In the genomic region with DNA sequence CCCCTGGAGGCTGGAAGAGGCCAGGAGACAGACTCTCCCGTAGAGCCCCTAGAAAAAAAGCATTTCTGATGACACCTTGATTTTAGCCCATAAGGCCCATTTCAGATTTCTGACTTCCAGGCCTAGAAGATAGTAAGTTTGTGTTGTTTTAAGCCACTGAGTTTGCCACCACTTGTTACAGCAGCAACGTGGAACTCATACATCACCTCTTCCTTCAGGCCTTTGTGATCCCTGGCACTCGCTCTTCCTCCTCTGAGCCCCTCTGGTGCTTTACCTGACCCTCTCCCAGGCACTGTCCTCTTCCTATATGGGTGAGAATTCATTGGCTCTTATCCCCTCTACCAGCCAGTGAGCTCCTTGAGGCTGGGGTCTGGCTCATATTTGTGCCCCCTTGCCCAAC, we compare ENCODE assay signal across 19 cellular contexts. TPM values are rescaled to one million over a fixed set of nuclear protein-coding genes. Genes with fewer than 3 reads are reported as not detected.
DNase-seq lines count a peak whose midpoint lies in the region; ATAC-seq, FAIRE-seq and TF ChIP-seq lines count a peak whose summit lies in the region.
"Had no signal": no experiment of that assay in that cellular context is flagged by ENCODE, and none has a peak within 500 bp of the region (broad histone marks: within the 10 kb centered on the region; RNA-seq: fewer than 3 reads in every experiment).

No MANE protein-coding gene starts in this region.

- H4K5ac ChIP-seq in H9 (ENCODE audit: insufficient read length, low read depth, low read length) (no peak overlapping the region), H1 (ENCODE audit: insufficient read length, low read depth, low read length) (no peak overlapping the region)

- H3K9ac ChIP-seq in H9 (ENCODE audit: extremely low read depth, insufficient read length, low read length): no peak overlapping the region
- H3K9ac ChIP-seq in H1 (replicated peaks in 1 of 4; ENCODE audit: extremely low read depth in 1 of 4, low read depth in 3 of 4, low read length in 3 of 4): no peak overlapping the region

- no peaks in the 10 kb centered on the region for H3K23me2 ChIP-seq in H9 (ENCODE audit: insufficient read length, low read depth, low read length, poor library complexity, severe bottlenecking)
- H3K23me2 ChIP-seq in H1 (ENCODE audit: low read depth, low read length): no peaks in the 10 kb centered on the region

- H4K91ac ChIP-seq in H9 (ENCODE audit: insufficient read length, low read depth, low read length) (no peak overlapping the region), H1 (replicated peaks; ENCODE audit: insufficient read length, low read length) (no peak overlapping the region)

- H3K4me2 ChIP-seq in H9 (ENCODE audit: insufficient read depth, insufficient read length, low read length): no peak overlapping the region
- no peak overlapping the region for H3K4me2 ChIP-seq in H1 (ENCODE audit: insufficient read depth in 1 of 2, low read depth in 2 of 2, low read length in 2 of 2)
- H3K4me2 ChIP-seq: GM23338 had no signal

- no CpG with 5 or more reads among the region's 3 CpGs for WGBS in H9 (ENCODE audit: extremely low coverage, insufficient read length, low lambda C conversion rate)
- 88% methylated on average over 3 of the region's 3 CpGs; no CpG with 5 or more reads in 1 of the 2 experiments for WGBS in H1 (ENCODE audit: extremely low coverage in 1 of 2, insufficient coverage in 1 of 2, insufficient read length in 1 of 2, insufficient replicate concordance in 2 of 2, low coverage in 1 of 2, low lambda C conversion rate in 2 of 2, missing lambda C conversion rate in 1 of 2), 2 experiments

- TF ChIP-seq RAD21 in H1 (IDR thresholded peaks at IDR 0.05 in 1 of 2, conservative IDR thresholded peaks at IDR 0.05 in 1 of 2; ENCODE audit: low read depth in 2 of 2, low read length in 2 of 2): no peak

- H3K4me1 ChIP-seq in H9 (ENCODE audit: insufficient read depth, low read length): no peaks in the 10 kb centered on the region
- H3K4me1 ChIP-seq in H1 (replicated peaks in 1 of 4; ENCODE audit: control insufficient read depth in 3 of 4, insufficient read depth in 4 of 4, low read length in 3 of 4): peaks cover 8 to 24% (median 13%) of the 10 kb centered on the region in 4 experiments
- H3K4me1 ChIP-seq in SJCRH30: peaks cover 8% of the 10 kb centered on the region; the same call in 1 of the 2 replicates

- no peak for TF ChIP-seq POLR2A in H1 (IDR thresholded peaks at IDR 0.05; ENCODE audit: control extremely low read depth in 1 of 2, low read depth in 2 of 2, low read length in 2 of 2)

- peaks cover 17% of the 10 kb centered on the region for H3K27me3 Mint-ChIP-seq in H9 (ENCODE audit: low read depth)

- H2BK12ac ChIP-seq in H9 (ENCODE audit: insufficient read length, low read depth, low read length): no peak overlapping the region
- no peak overlapping the region for H2BK12ac ChIP-seq in H1 (ENCODE audit: low read depth, low read length)

- no peak overlapping the region for H2BK20ac ChIP-seq in H9 (ENCODE audit: low read depth, low read length, poor library complexity, severe bottlenecking)
- H2BK20ac ChIP-seq in H1 (ENCODE audit: low read length): no peak overlapping the region

- no peak overlapping the region for H3K4me3 Mint-ChIP-seq in H9
- H3K4me3 Mint-ChIP-seq in stimulated activated effector memory CD8-positive, alpha-beta T cell treated with anti-CD3 and anti-CD28 coated beads, Interleukin-12 subunit alpha, Interleukin-12 subunit beta, amount 100 ng/mL, for 72 hours: no peak overlapping the region
- H3K4me3 Mint-ChIP-seq: CD4-positive, CD25-positive, alpha-beta regulatory T cell; GM23338 had no signal

- H2AFZ ChIP-seq in H9 (ENCODE audit: low read length) (no peak overlapping the region), H1 (ENCODE audit: low read length) (no peak overlapping the region)

- H3K56ac ChIP-seq in H9 (ENCODE audit: insufficient read length, low read depth, low read length) (no peak overlapping the region), H1 (replicated peaks; ENCODE audit: insufficient read length, low read depth, low read length) (no peak overlapping the region)

- no peaks in the 10 kb centered on the region for H3K36me3 ChIP-seq in H1 (ENCODE audit: control insufficient read depth in 2 of 4, insufficient read depth in 4 of 4, low read length in 3 of 4)
- no peaks in the 10 kb centered on the region for H3K36me3 ChIP-seq in SJCRH30

- H3K4ac ChIP-seq in H9 (ENCODE audit: low read depth, low read length): no peak overlapping the region
- H3K4ac ChIP-seq in H1 (replicated peaks; ENCODE audit: insufficient read length, low read depth, low read length): no peak overlapping the region

- H3K23ac ChIP-seq in H9 (ENCODE audit: insufficient read length, low read depth, low read length) (no peak overlapping the region), H1 (ENCODE audit: insufficient read length) (no peak overlapping the region)

- H2AK5ac ChIP-seq in H9 (ENCODE audit: insufficient read length, low read length) (no peak overlapping the region), H1 (ENCODE audit: low read depth, low read length) (no peak overlapping the region)

- CTCF ChIA-PET in RWPE1 (lab: Yijun Ruan, JAX) (interaction anchor here (3.3 to 4.5 kb wide), 2 partner anchors 101 to 120 kb away, joined by 24 to 51 read pairs; no protein-coding TSS in a partner anchor), H1 (lab: Charles Lee; ENCODE audit: partially characterized antibody) (interaction anchor here (0.6 to 21.2 kb wide), 6 partner anchors 10 to 803 kb away, joined by 3 to 492 read pairs (median 179); partner anchors contain the start of genes KRT13, KRT19, KRT35 and KRT36)

- H3K27me3 ChIP-seq in H9 (ENCODE audit: insufficient read depth, low read length) (no peaks in the 10 kb centered on the region), H1 (replicated peaks in 1 of 4; ENCODE audit: control insufficient read depth in 3 of 4, extremely low read depth in 1 of 4, insufficient read depth in 3 of 4, low read length in 3 of 4) (no peaks in the 10 kb centered on the region; a peak in 2 of 7 replicates), SJCRH30 (no peaks in the 10 kb centered on the region)

- H4K8ac ChIP-seq in H9 (replicated peaks; ENCODE audit: insufficient read length, low read depth, low read length) (no peak overlapping the region), H1 (ENCODE audit: extremely low read depth, insufficient read depth, low read length) (no peak overlapping the region)

- no peak overlapping the region for H3K4me3 ChIP-seq in H1 (ENCODE audit: extremely low read depth in 1 of 4, insufficient read depth in 2 of 4, low read depth in 3 of 4, low read length in 4 of 4)
- no peak overlapping the region for H3K4me3 ChIP-seq in SJCRH30
- H3K4me3 ChIP-seq: GM12878, GM23338 had no signal

- no peak overlapping the region for H2BK120ac ChIP-seq in H9 (ENCODE audit: low read depth, low read length, poor library complexity, severe bottlenecking)
- no peak overlapping the region for H2BK120ac ChIP-seq in H1 (replicated peaks; ENCODE audit: low read depth, low read length)

- H2BK5ac ChIP-seq in H9 (ENCODE audit: insufficient read length, low read length) (no peak overlapping the region), H1 (ENCODE audit: low read depth, low read length) (no peak overlapping the region)

- no peak overlapping the region for H3K18ac ChIP-seq in H9 (ENCODE audit: insufficient read length, low read depth, low read length)
- H3K18ac ChIP-seq in H1 (ENCODE audit: extremely low read depth, low read length): no peak overlapping the region

- DNase-seq in H9: no peak
- DNase-seq in RWPE1 (ENCODE audit: low spot score): no peak
- no peak for DNase-seq in H1 (ENCODE audit: low read depth in 1 of 2, low spot score in 2 of 2)
- no peak for DNase-seq in stimulated activated effector memory CD8-positive, alpha-beta T cell treated with anti-CD3 and anti-CD28 coated beads, Interleukin-12 subunit alpha, Interleukin-12 subunit beta, amount 100 ng/mL, for 72 hours (ENCODE audit: low spot score in 2 of 2)
- no peak for DNase-seq in NCI-H82 treated with DMSO at 0.1 percent for 48 hours (lab: John Stamatoyannopoulos, UW; ENCODE audit: unreplicated experiment)
- no peak for DNase-seq in DMS53 (lab: John Stamatoyannopoulos, UW)
- no peak for DNase-seq in SJCRH30
- DNase-seq: AML-193; CD4-positive, CD25-positive, alpha-beta regulatory T cell; DMS79; Karpas-422; NCI-H1930; NCI-H510A; NK-92 treated with Interleukin-12 subunit alpha and Interleukin-12 subunit beta, amount 100 ng/mL, for 24 hours; SHP77 treated with DMSO at 0.1 percent for 48 hours; SW 1271 had no signal

- H3K14ac ChIP-seq in H9 (ENCODE audit: insufficient read depth, low read length): no peak overlapping the region
- H3K14ac ChIP-seq in H1 (ENCODE audit: insufficient read length): no peak overlapping the region

- H2BK15ac ChIP-seq in H9 (ENCODE audit: low read depth, low read length) (0 out of 2 replicates have a peak overlapping the region, but pooled peaks have one; percentile 27), H1 (ENCODE audit: low read length) (0 out of 2 replicates have a peak overlapping the region, but pooled peaks have one; percentile 47)

- H3T11ph ChIP-seq in H9 (ENCODE audit: low read length): no peak overlapping the region

- H3K79me1 ChIP-seq in H9 (ENCODE audit: insufficient read depth, low read depth, low read length, poor library complexity, severe bottlenecking): no peaks in the 10 kb centered on the region
- H3K79me1 ChIP-seq in H1 (ENCODE audit: low read depth, low read length): no peaks in the 10 kb centered on the region

- TF ChIP-seq CTCF in H9 (conservative IDR thresholded peaks at IDR 0.05): no peak
- no peak for TF ChIP-seq CTCF in RWPE1 (conservative IDR thresholded peaks at IDR 0.05; ENCODE audit: low read depth)
- no peak for TF ChIP-seq CTCF in H1 (IDR thresholded peaks at IDR 0.05; ENCODE audit: control extremely low read depth in 1 of 3, insufficient read depth in 1 of 3, low read depth in 1 of 3, low read length in 3 of 3)

- no peaks in the 10 kb centered on the region for H4K20me1 ChIP-seq in H9 (ENCODE audit: control insufficient read depth, insufficient read depth, insufficient read length)
- H4K20me1 ChIP-seq in H1 (replicated peaks in 1 of 2; ENCODE audit: control insufficient read depth in 1 of 2, insufficient read depth in 2 of 2, low read length in 2 of 2): no peaks in the 10 kb centered on the region

- H3K27ac Mint-ChIP-seq in H9: no peak overlapping the region
- peak overlapping the region; percentile 42 for H3K27ac Mint-ChIP-seq in stimulated activated effector memory CD8-positive, alpha-beta T cell treated with anti-CD3 and anti-CD28 coated beads, Interleukin-12 subunit alpha, Interleukin-12 subunit beta, amount 100 ng/mL, for 72 hours
- H3K27ac Mint-ChIP-seq: CD4-positive, CD25-positive, alpha-beta regulatory T cell; GM23338 had no signal

- peaks cover 0 to 13% (median 1%) of the 10 kb centered on the region in 3 experiments; a peak in 4 of 7 replicates for H3K36me3 Mint-ChIP-seq in H9 (ENCODE audit: insufficient read depth in 1 of 3, low read depth in 3 of 3)
- H3K36me3 Mint-ChIP-seq in stimulated activated effector memory CD8-positive, alpha-beta T cell treated with anti-CD3 and anti-CD28 coated beads, Interleukin-12 subunit alpha, Interleukin-12 subunit beta, amount 100 ng/mL, for 72 hours: no peaks in the 10 kb centered on the region

- H3K27ac ChIP-seq in H9 (ENCODE audit: insufficient read length, low read depth, low read length) (no peak overlapping the region), RWPE1 (peak overlapping the region; percentile 98), H1 (ENCODE audit: low read depth, low read length) (no peak overlapping the region), SJCRH30 (no peak overlapping the region)

- FAIRE-seq in H1 (lab: Jason Lieb, UNC): no peak
- FAIRE-seq: GM12878 had no signal

- peaks cover 29 to 41% of the 10 kb centered on the region in 2 experiments for H3K4me1 Mint-ChIP-seq in H9
- H3K4me1 Mint-ChIP-seq in stimulated activated effector memory CD8-positive, alpha-beta T cell treated with anti-CD3 and anti-CD28 coated beads, Interleukin-12 subunit alpha, Interleukin-12 subunit beta, amount 100 ng/mL, for 72 hours: peaks cover 28% of the 10 kb centered on the region

- H3K9me3 ChIP-seq in H9 (ENCODE audit: control insufficient read depth, low read depth, low read length): no peaks in the 10 kb centered on the region
- H3K9me3 ChIP-seq in H1 (ENCODE audit: insufficient read depth in 2 of 2, low read depth in 1 of 2, low read length in 1 of 2): no peaks in the 10 kb centered on the region; a peak in 1 of 4 replicates
- no peaks in the 10 kb centered on the region; the same call in 1 of the 2 replicates for H3K9me3 ChIP-seq in SJCRH30 (replicated peaks)

- H3K9me3 Mint-ChIP-seq in H9: peaks cover 3 to 13% of the 10 kb centered on the region in 2 experiments; a peak in 4 of 5 replicates
- peaks cover 6% of the 10 kb centered on the region for H3K9me3 Mint-ChIP-seq in stimulated activated effector memory CD8-positive, alpha-beta T cell treated with anti-CD3 and anti-CD28 coated beads, Interleukin-12 subunit alpha, Interleukin-12 subunit beta, amount 100 ng/mL, for 72 hours

- POLR2A ChIA-PET in RWPE1 (lab: Yijun Ruan, JAX; ENCODE audit: low non-redundant PET) (no interaction called here), H1 (lab: Charles Lee; ENCODE audit: partially characterized antibody) (interaction anchor here (16.2 kb wide), 1 partner anchor 21 kb away, joined by 293 read pairs; the partner anchor contains the start of gene KRT19)

- H3K79me2 ChIP-seq in H9 (ENCODE audit: insufficient read depth, low read length): no peaks in the 10 kb centered on the region
- H3K79me2 ChIP-seq in H1 (ENCODE audit: control insufficient read depth in 1 of 2, insufficient read depth in 2 of 2, low read length in 2 of 2): no peaks in the 10 kb centered on the region

- no peak for TF ChIP-seq EP300 in H1 (IDR thresholded peaks at IDR 0.05; ENCODE audit: borderline replicate concordance in 1 of 2, low read depth in 2 of 2, low read length in 2 of 2)

- no peak for ATAC-seq in stimulated activated effector memory CD8-positive, alpha-beta T cell treated with anti-CD3 and anti-CD28 coated beads, Interleukin-12 subunit alpha, Interleukin-12 subunit beta, amount 100 ng/mL, for 72 hours
- ATAC-seq: GM12878, GM23338 had no signal

RNA-seq across cellular contexts. Expression of gene KRT19, which starts 18.7 kb away (rescaled TPM):
- total RNA-seq in H9 (2021): 134 and 143 TPM in 2 replicates
- 122 and 137 TPM in 2 replicates for total RNA-seq in H1 (2021; fragmentation: NEBNext Ultra II Directional; extraction: Animal tissue kit (Norgen Biotek cat#: 25700))
- 120 and 192 TPM in 2 replicates for polyA plus RNA-seq in H1 (2011; rRNA removed)
- 174 TPM for polyA plus RNA-seq in H1 (2011; cell fraction: cytosol; rRNA removed)
- 160 TPM for polyA plus RNA-seq in H1 (2011; cell fraction: nucleus; rRNA removed)
- polyA plus RNA-seq in H1 (2012, experiment 1 of 2): 117 to 161 TPM (median 152 TPM) in 4 replicates
- 165 TPM for polyA plus RNA-seq in H1 (2012, experiment 2 of 2)
- polyA plus RNA-seq in H1 (2013, experiment 1 of 2): 70.3 TPM
- polyA plus RNA-seq in H1 (2013, experiment 2 of 2): 64.2 TPM
- 68.0 and 81.3 TPM in 2 replicates for polyA minus RNA-seq in H1 (2011; rRNA and poly(A)+ RNA removed)
- 95.6 TPM for polyA minus RNA-seq in H1 (2011; cell fraction: cytosol; rRNA and poly(A)+ RNA removed)
- polyA minus RNA-seq in H1 (2011; cell fraction: nucleus; rRNA and poly(A)+ RNA removed): 73.2 TPM
- total RNA-seq in SJCRH30 (2014; rRNA removed; shearing (Covaris generic)): 0.25 TPM in 1 of 2 replicates, not detected in the other
- total RNA-seq: CD4-positive, CD25-positive, alpha-beta regulatory T cell; G401 had no signal
- polyA plus RNA-seq: CD4-positive, CD25-positive, alpha-beta regulatory T cell had no signal

RNA-seq across cellular contexts. Expression of gene KRT9, which starts 25.0 kb away (rescaled TPM):
- not detected in 2 replicates for total RNA-seq in H9 (2021)
- total RNA-seq in H1 (2021; fragmentation: NEBNext Ultra II Directional; extraction: Animal tissue kit (Norgen Biotek cat#: 25700)): not detected in 2 replicates
- not detected in 2 replicates for polyA plus RNA-seq in H1 (2011; rRNA removed)
- not detected for polyA plus RNA-seq in H1 (2011; cell fraction: cytosol; rRNA removed)
- polyA plus RNA-seq in H1 (2011; cell fraction: nucleus; rRNA removed): not detected
- not detected in 4 replicates for polyA plus RNA-seq in H1 (2012, experiment 1 of 2)
- polyA plus RNA-seq in H1 (2012, experiment 2 of 2): not detected
- polyA plus RNA-seq in H1 (2013, experiment 1 of 2): not detected
- polyA plus RNA-seq in H1 (2013, experiment 2 of 2): not detected
- polyA minus RNA-seq in H1 (2011; rRNA and poly(A)+ RNA removed): not detected in 2 replicates
- not detected for polyA minus RNA-seq in H1 (2011; cell fraction: cytosol; rRNA and poly(A)+ RNA removed)
- polyA minus RNA-seq in H1 (2011; cell fraction: nucleus; rRNA and poly(A)+ RNA removed): not detected
- total RNA-seq in SJCRH30 (2014; rRNA removed; shearing (Covaris generic)): not detected in 2 replicates
- total RNA-seq: CD4-positive, CD25-positive, alpha-beta regulatory T cell; G401; GM12878; GM23338 had no signal
- polyA plus RNA-seq: CD4-positive, CD25-positive, alpha-beta regulatory T cell; GM12878; GM23338 had no signal

RNA-seq across cellular contexts. Expression of gene KRT15, which starts 28.1 kb away (rescaled TPM):
- total RNA-seq in H9 (2021): 0.35 and 0.87 TPM in 2 replicates
- total RNA-seq in H1 (2021; fragmentation: NEBNext Ultra II Directional; extraction: Animal tissue kit (Norgen Biotek cat#: 25700)): 0.13 and 0.21 TPM in 2 replicates
- 0.09 and 0.11 TPM in 2 replicates for polyA plus RNA-seq in H1 (2011; rRNA removed)
- 0.16 TPM for polyA plus RNA-seq in H1 (2011; cell fraction: cytosol; rRNA removed)
- polyA plus RNA-seq in H1 (2011; cell fraction: nucleus; rRNA removed): 0.47 TPM
- 0.17 to 0.40 TPM (median 0.23 TPM) in 4 replicates for polyA plus RNA-seq in H1 (2012, experiment 1 of 2)
- polyA plus RNA-seq in H1 (2012, experiment 2 of 2): not detected
- polyA plus RNA-seq in H1 (2013, experiment 1 of 2): 0.04 TPM
- 0.42 TPM for polyA plus RNA-seq in H1 (2013, experiment 2 of 2)
- 0.20 and 0.25 TPM in 2 replicates for polyA minus RNA-seq in H1 (2011; rRNA and poly(A)+ RNA removed)
- polyA minus RNA-seq in H1 (2011; cell fraction: cytosol; rRNA and poly(A)+ RNA removed): not detected
- 0.80 TPM for polyA minus RNA-seq in H1 (2011; cell fraction: nucleus; rRNA and poly(A)+ RNA removed)
- total RNA-seq in SJCRH30 (2014; rRNA removed; shearing (Covaris generic)): 0.08 TPM in 1 of 2 replicates, not detected in the other
- total RNA-seq: CD4-positive, CD25-positive, alpha-beta regulatory T cell; G401 had no signal
- polyA plus RNA-seq: CD4-positive, CD25-positive, alpha-beta regulatory T cell; GM23338 had no signal

RNA-seq across cellular contexts. Expression of gene KRT14, which starts 39.9 kb away (rescaled TPM):
- total RNA-seq in H9 (2021): not detected in 2 replicates
- total RNA-seq in H1 (2021; fragmentation: NEBNext Ultra II Directional; extraction: Animal tissue kit (Norgen Biotek cat#: 25700)): not detected in 2 replicates
- 0.13 and 0.35 TPM in 2 replicates for polyA plus RNA-seq in H1 (2011; rRNA removed)
- polyA plus RNA-seq in H1 (2011; cell fraction: cytosol; rRNA removed): not detected
- not detected for polyA plus RNA-seq in H1 (2011; cell fraction: nucleus; rRNA removed)
- polyA plus RNA-seq in H1 (2012, experiment 1 of 2): not detected in 4 replicates
- polyA plus RNA-seq in H1 (2012, experiment 2 of 2): not detected
- not detected for polyA plus RNA-seq in H1 (2013, experiment 1 of 2)
- not detected for polyA plus RNA-seq in H1 (2013, experiment 2 of 2)
- polyA minus RNA-seq in H1 (2011; rRNA and poly(A)+ RNA removed): 0.16 and 0.61 TPM in 2 replicates
- not detected for polyA minus RNA-seq in H1 (2011; cell fraction: cytosol; rRNA and poly(A)+ RNA removed)
- polyA minus RNA-seq in H1 (2011; cell fraction: nucleus; rRNA and poly(A)+ RNA removed): not detected
- not detected in 2 replicates for total RNA-seq in SJCRH30 (2014; rRNA removed; shearing (Covaris generic))
- total RNA-seq: CD4-positive, CD25-positive, alpha-beta regulatory T cell; G401; GM12878; GM23338 had no signal
- polyA plus RNA-seq: CD4-positive, CD25-positive, alpha-beta regulatory T cell; GM23338 had no signal

RNA-seq across cellular contexts. Expression of gene KRT13, which starts 41.4 kb away (rescaled TPM):
- not detected in 2 replicates for total RNA-seq in H9 (2021)
- not detected in 2 replicates for total RNA-seq in H1 (2021; fragmentation: NEBNext Ultra II Directional; extraction: Animal tissue kit (Norgen Biotek cat#: 25700))
- 0.09 and 0.17 TPM in 2 replicates for polyA plus RNA-seq in H1 (2011; rRNA removed)
- not detected for polyA plus RNA-seq in H1 (2011; cell fraction: cytosol; rRNA removed)
- not detected for polyA plus RNA-seq in H1 (2011; cell fraction: nucleus; rRNA removed)
- polyA plus RNA-seq in H1 (2012, experiment 1 of 2): not detected in 4 replicates
- polyA plus RNA-seq in H1 (2012, experiment 2 of 2): not detected
- not detected for polyA plus RNA-seq in H1 (2013, experiment 1 of 2)
- polyA plus RNA-seq in H1 (2013, experiment 2 of 2): not detected
- polyA minus RNA-seq in H1 (2011; rRNA and poly(A)+ RNA removed): not detected in 2 replicates
- polyA minus RNA-seq in H1 (2011; cell fraction: cytosol; rRNA and poly(A)+ RNA removed): not detected
- polyA minus RNA-seq in H1 (2011; cell fraction: nucleus; rRNA and poly(A)+ RNA removed): not detected
- 0.30 TPM in 1 of 2 replicates, not detected in the other for total RNA-seq in SJCRH30 (2014; rRNA removed; shearing (Covaris generic))
- total RNA-seq: CD4-positive, CD25-positive, alpha-beta regulatory T cell; G401; GM12878; GM23338 had no signal
- polyA plus RNA-seq: CD4-positive, CD25-positive, alpha-beta regulatory T cell; GM12878; GM23338 had no signal

Comparison
In these comparisons a context has a peak if more than half of its experiments do, and no peak if none do; other contexts are left out.
1. RNA of gene KRT19, which starts 18.7 kb away (total RNA-seq): 134 to 143 TPM in H9 and 122 to 137 TPM in H1; 0.25 TPM in SJCRH30; every median in the first group is over 10 times any median in the second.